ENCODE assay signal across 20 cellular contexts in genomic region chr7:112223310-112223709, GRCh38.
"Had no signal": no experiment of that assay in that cellular context is flagged by ENCODE, and none has a peak within 500 bp of the region (broad histone marks: within the 10 kb centered on the region; RNA-seq: fewer than 3 reads in every experiment).

No MANE protein-coding gene starts in this region.

- DNase-seq: dorsolateral prefrontal cortex; effector CD4-positive, alpha-beta T cell; foreskin fibroblast; left lung; natural killer cell; occipital lobe; ovary; retina; sigmoid colon; stimulated activated CD4-positive, alpha-beta T cell treated with anti-CD3 and anti-CD28 coated beads, Interleukin-4, amount 100 ng/mL, for 4 hours; stimulated activated naive CD8-positive, alpha-beta T cell treated with anti-CD3 and anti-CD28 coated beads, Interleukin-15, Interleukin-2, amounts not matched to agents 100 U/mL and 50 U/mL, for 24 hours; testis; tibial artery had no signal

- H3K27ac ChIP-seq: dorsolateral prefrontal cortex, epithelial cell of prostate, gastroesophageal sphincter, left lung, sigmoid colon, testis, tibial artery had no signal

- H3K36me3 ChIP-seq: gastroesophageal sphincter, left lung, ovary, sigmoid colon, tibial artery had no signal

- ATAC-seq: esophagus mucosa; gastroesophageal sphincter; left lung; natural killer cell; stimulated activated memory B cell treated with anti-CD40 and anti-IgM and Interleukin-4, amounts not matched to agents 10 μg/mL and 1 μg/mL and 100 μg/mL, for 72 hours; stimulated activated naive CD8-positive, alpha-beta T cell treated with anti-CD3 and anti-CD28 coated beads, Interleukin-15, Interleukin-2, amounts not matched to agents 100 U/mL and 50 U/mL, for 24 hours had no signal

- FAIRE-seq: colon, keratinocyte had no signal

- H3K4me3 ChIP-seq: dorsolateral prefrontal cortex, gastroesophageal sphincter, left lung, lung, ovary, sigmoid colon, testis, tibial artery had no signal

- H3K4me1 ChIP-seq: left lung, sigmoid colon had no signal

- H3K9me3 ChIP-seq: gastroesophageal sphincter, left lung, ovary, sigmoid colon, testis, tibial artery had no signal

- H3K27me3 ChIP-seq: dorsolateral prefrontal cortex, gastroesophageal sphincter, left lung, ovary, sigmoid colon, testis, tibial artery had no signal
